ENCODE assay signal across 2 cellular contexts in genomic region chr4:25442863-25443307, GRCh38.
TF ChIP-seq lines count a peak whose summit lies in the region.

No MANE protein-coding gene starts in this region.

TF ChIP-seq in HEK293, 187 proteins besides CTCF, POLR2A, EP300 and RAD21 (continued from another document):
- TF ChIP-seq ZNF48 (tag by site-specific recombination; IDR thresholded peaks at IDR 0.05) (no peak), ZNF549 (tag by site-specific recombination; IDR thresholded peaks at IDR 0.05) (no peak), ZNF266 (tag by site-specific recombination; IDR thresholded peaks at IDR 0.05; ENCODE audit: low read depth) (no peak), ZNF664 (tag by site-specific recombination; IDR thresholded peaks at IDR 0.05) (no peak), SCRT1 (tag by site-specific recombination; IDR thresholded peaks at IDR 0.05; ENCODE audit: borderline replicate concordance) (peak; percentile 82), SCRT2 (tag by site-specific recombination; IDR thresholded peaks at IDR 0.05) (peak; percentile 79)

TF ChIP-seq in H1, 55 proteins besides CTCF, POLR2A, EP300 and RAD21 (continued from another document):
- no peak for TF ChIP-seq BACH1 (IDR thresholded peaks at IDR 0.05; ENCODE audit: low read length)
- no peak for TF ChIP-seq GABPA (IDR thresholded peaks at IDR 0.05; ENCODE audit: borderline replicate concordance, insufficient read depth, low read length)
- no peak for TF ChIP-seq POLR2AphosphoS5 (IDR thresholded peaks at IDR 0.05; ENCODE audit: low read depth, low read length)
- TF ChIP-seq BRCA1 (IDR thresholded peaks at IDR 0.05; ENCODE audit: low read depth, low read length): no peak
- no peak for TF ChIP-seq PHF8 (conservative IDR thresholded peaks at IDR 0.05; ENCODE audit: low read depth, low read length)
- no peak for TF ChIP-seq HDAC6 (IDR thresholded peaks at IDR 0.05; ENCODE audit: low read depth, low read length)
- no peak for TF ChIP-seq BCL11A (IDR thresholded peaks at IDR 0.05; ENCODE audit: low read depth in 2 of 2, low read length in 2 of 2)
- TF ChIP-seq KDM5A (IDR thresholded peaks at IDR 0.05; ENCODE audit: low read length): no peak
- TF ChIP-seq USF2 (IDR thresholded peaks at IDR 0.05; ENCODE audit: low read length): no peak
- TF ChIP-seq GTF2F1 (IDR thresholded peaks at IDR 0.05; ENCODE audit: borderline replicate concordance, low read depth, low read length): no peak
- TF ChIP-seq EZH2 (IDR thresholded peaks at IDR 0.05; ENCODE audit: low read depth, low read length, severe bottlenecking): no peak
- TF ChIP-seq FOSL1 (IDR thresholded peaks at IDR 0.05; ENCODE audit: insufficient read depth, low read depth, low read length): no peak
- TF ChIP-seq HDAC2 (IDR thresholded peaks at IDR 0.05; ENCODE audit: borderline replicate concordance in 1 of 2, low read depth in 2 of 2, low read length in 2 of 2): no peak
- TF ChIP-seq SIRT6 (IDR thresholded peaks at IDR 0.05; ENCODE audit: low read length): no peak
- TF ChIP-seq SUZ12 (IDR thresholded peaks at IDR 0.05; ENCODE audit: low read length): no peak
- no peak for TF ChIP-seq YY1 (IDR thresholded peaks at IDR 0.05; ENCODE audit: low read depth, low read length)
TF ChIP-seq in H1: peak in this region for 0.
